Comparison of ENCODE assay signal across 8 cellular contexts in genomic region chr19:13978306-13978705, GRCh38. TPM values are rescaled to one million over a fixed set of nuclear protein-coding genes. Genes with fewer than 3 reads are reported as not detected.
DNase-seq lines count a peak whose midpoint lies in the region; ATAC-seq and TF ChIP-seq lines count a peak whose summit lies in the region.

No MANE protein-coding gene starts in this region.

- DNase-seq in HT-29 (ENCODE audit: low spot score) (peak; percentile 18), UCSD-AML1 (lab: John Stamatoyannopoulos, UW; ENCODE audit: unreplicated experiment) (peak; percentile 38), cardiac muscle cell (ENCODE audit: low read depth in 1 of 2, low spot score in 1 of 2) (peak; percentile 77 to 83), posterior cingulate gyrus (peak in 6 of 10 donors; percentile 29 to 93 (median 52)), DMS79 (lab: John Stamatoyannopoulos, UW) (no peak), MM.1S (no peak)
- DNase-seq in activated naive CD4-positive, alpha-beta T cell treated with Interleukin-2 at 50 U/mL for 16 hours, result no peak

- no peaks in the 10 kb centered on the region for H3K9me2 ChIP-seq in MM.1S (replicated peaks; ENCODE audit: insufficient read depth, low read length)

- H3K4me3 ChIP-seq in cardiac muscle cell, result peak overlapping the region; percentile 28
- H3K4me3 ChIP-seq in MM.1S (ENCODE audit: low read length), result no peak overlapping the region

- H3K4me2 ChIP-seq in MM.1S (ENCODE audit: low read depth, low read length), result no peak overlapping the region

- no peak for TF ChIP-seq CTCF in cardiac muscle cell (IDR thresholded peaks at IDR 0.05; ENCODE audit: low read depth, low read length)
- TF ChIP-seq CTCF in MM.1S (IDR thresholded peaks at IDR 0.05; ENCODE audit: low read length), result no peak

- no peaks in the 10 kb centered on the region for H3F3A ChIP-seq in MM.1S (ENCODE audit: insufficient read depth, low read length)

- H3K79me2 ChIP-seq in MM.1S (ENCODE audit: low read length), result no peaks in the 10 kb centered on the region

- H3K9ac ChIP-seq in MM.1S (ENCODE audit: low read length), result no peak overlapping the region

- H2AFZ ChIP-seq in MM.1S (ENCODE audit: low read length), result no peak overlapping the region

- no peaks in the 10 kb centered on the region for H3K36me3 ChIP-seq in cardiac muscle cell
- H3K36me3 ChIP-seq in MM.1S (replicated peaks; ENCODE audit: insufficient read depth, low read length), result no peaks in the 10 kb centered on the region

- no peaks in the 10 kb centered on the region for H4K20me1 ChIP-seq in MM.1S (ENCODE audit: insufficient read depth, low read length)

- H3K9me3 ChIP-seq in cardiac muscle cell (ENCODE audit: low read depth) (no peaks in the 10 kb centered on the region), MM.1S (replicated peaks; ENCODE audit: insufficient read depth, low read length) (no peaks in the 10 kb centered on the region)

- no peaks in the 10 kb centered on the region for H3K27me3 ChIP-seq in cardiac muscle cell
- no peaks in the 10 kb centered on the region for H3K27me3 ChIP-seq in MM.1S (replicated peaks; ENCODE audit: insufficient read depth, low read length)

- ATAC-seq in GM19395 (IDR thresholded peaks at IDR 0.05; ENCODE audit: unreplicated experiment), result no peak

- H3K27ac ChIP-seq in cardiac muscle cell, result no peak overlapping the region
- no peak overlapping the region for H3K27ac ChIP-seq in MM.1S (ENCODE audit: low read length)

- H3K4me1 ChIP-seq in cardiac muscle cell (ENCODE audit: low read depth) (peaks cover 7% of the 10 kb centered on the region), MM.1S (ENCODE audit: low read length) (no peaks in the 10 kb centered on the region)

- intact Hi-C loops in posterior cingulate gyrus (cut with DNase I), result no loop called here

RNA-seq across cellular contexts. Expression of gene DCAF15, which starts 26.0 kb away (rescaled TPM):
- total RNA-seq in HT-29 (2014; rRNA removed; shearing (Covaris generic)), result 46.6 and 47.2 TPM in 2 replicates
- total RNA-seq in cardiac muscle cell, result 44.6 and 48.1 TPM in 2 replicates
- polyA plus RNA-seq in cardiac muscle cell, result 33.3 and 34.0 TPM in 2 replicates

RNA-seq across cellular contexts. Expression of gene RFX1, which starts 27.8 kb away (rescaled TPM):
- total RNA-seq in HT-29 (2014; rRNA removed; shearing (Covaris generic)), result 6.0 and 6.2 TPM in 2 replicates
- 8.9 TPM in 2 replicates for total RNA-seq in cardiac muscle cell
- polyA plus RNA-seq in cardiac muscle cell, result 2.7 and 3.3 TPM in 2 replicates

RNA-seq across cellular contexts. Expression of gene PODNL1, which starts 40.1 kb away (rescaled TPM):
- total RNA-seq in HT-29 (2014; rRNA removed; shearing (Covaris generic)), result 0.34 and 1.1 TPM in 2 replicates
- total RNA-seq in cardiac muscle cell, result 0.24 and 0.67 TPM in 2 replicates
- polyA plus RNA-seq in cardiac muscle cell, result not detected in 2 replicates

RNA-seq across cellular contexts. Expression of gene RLN3, which starts 49.6 kb away (rescaled TPM):
- total RNA-seq in HT-29 (2014; rRNA removed; shearing (Covaris generic)), result not detected in 2 replicates
- total RNA-seq in cardiac muscle cell, result not detected in 2 replicates
- 0.44 TPM in 1 of 2 replicates, not detected in the other for polyA plus RNA-seq in cardiac muscle cell

RNA-seq across cellular contexts. Expression of gene IL27RA, which starts 53.3 kb away (rescaled TPM):
- 0.10 TPM in 1 of 2 replicates, not detected in the other for total RNA-seq in HT-29 (2014; rRNA removed; shearing (Covaris generic))
- total RNA-seq in cardiac muscle cell, result 4.6 and 7.1 TPM in 2 replicates
- polyA plus RNA-seq in cardiac muscle cell, result 4.3 and 17.1 TPM in 2 replicates

Comparison
In these comparisons a context has a peak if more than half of its experiments do, and no peak if none do; other contexts are left out.
1. DNase-seq: peak in HT-29 (single experiment), UCSD-AML1 (single experiment), cardiac muscle cell (2 of 2) and posterior cingulate gyrus (6 of 10); none in DMS79 (single experiment), MM.1S (single experiment) and activated naive CD4-positive, alpha-beta T cell treated with Interleukin-2 at 50 U/mL for 16 hours (single experiment).